Comparison of ENCODE assay signal across 9 cellular contexts in the genomic region with DNA sequence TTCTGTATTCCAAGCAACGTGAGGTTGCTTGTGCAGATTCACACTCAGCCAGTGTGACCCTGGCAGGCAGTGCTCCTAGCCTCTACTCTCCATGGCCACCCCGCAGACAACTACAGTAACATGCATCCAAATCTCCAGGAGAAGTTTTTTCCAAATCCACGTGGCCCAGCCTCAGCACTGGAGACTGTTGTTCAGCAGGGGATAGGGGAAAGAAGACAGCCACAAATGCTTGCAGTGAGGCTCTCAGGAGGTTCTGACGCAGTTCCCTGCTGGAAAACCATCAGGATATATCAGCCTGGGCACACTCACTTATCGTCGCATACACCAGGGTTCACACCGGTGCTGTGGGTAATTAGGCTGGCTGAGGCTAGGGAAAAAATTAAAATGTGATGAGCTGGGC. TPM values are rescaled to one million over a fixed set of nuclear protein-coding genes. Genes with fewer than 3 reads are reported as not detected.
"Had no signal": no experiment of that assay in that cellular context is flagged by ENCODE, and none has a peak within 500 bp of the region (broad histone marks: within the 10 kb centered on the region; RNA-seq: fewer than 3 reads in every experiment).

No MANE protein-coding gene starts in this region.

- H3K4me3 Mint-ChIP-seq: H9, IgD-negative memory B cell had no signal

- H3K4me3 ChIP-seq: GM23248 had no signal

- H2AFZ ChIP-seq: GM23248 had no signal

- H3K9ac ChIP-seq: GM23248 had no signal

- H3K27ac Mint-ChIP-seq: H9 had no signal

- H3K27ac ChIP-seq: GM23248, HL-60 had no signal

- H3K9me3 Mint-ChIP-seq: H9 had no signal

- ATAC-seq: HepG2 had no signal

- DNase-seq: GM23248, GOT3, HCEC 1CT, KBM-7 had no signal

RNA-seq across cellular contexts. Expression of a gene that starts 16.2 kb away (rescaled TPM):
- total RNA-seq: GM23248, HepG2, HT1080 had no signal
- polyA plus RNA-seq: GM23248, HepG2, IgD-negative memory B cell had no signal
